ENCODE assay signal across 8 cellular contexts in genomic region chr22:20750461-20751184, GRCh38. TPM values are rescaled to one million over a fixed set of nuclear protein-coding genes. Genes with fewer than 3 reads are reported as not detected.
A peak's percentile ranks its signal among the peaks of the same experiment; 100 is the strongest.
DNase-seq lines count a peak whose midpoint lies in the region; ATAC-seq, FAIRE-seq and TF ChIP-seq lines count a peak whose summit lies in the region.

No MANE protein-coding gene starts in this region.

- intact Hi-C loops in dorsolateral prefrontal cortex (cut with DNase I) = no loop called here

- FAIRE-seq in urothelium cell line (lab: Jason Lieb, UNC) = no peak

- H3K9me3 ChIP-seq in SK-N-SH = no peaks in the 10 kb centered on the region

- H3K9me2 ChIP-seq in SK-N-SH = no peaks in the 10 kb centered on the region

- peaks cover 0 to 4% of the 10 kb centered on the region in 2 experiments; a peak in 1 of 4 replicates for H3K4me1 ChIP-seq in SK-N-SH (ENCODE audit: control insufficient read depth in 1 of 2, insufficient read depth in 2 of 2, low read depth in 1 of 2, low read length in 1 of 2)

- ATAC-seq in HG03342 (IDR thresholded peaks at IDR 0.05; ENCODE audit: unreplicated experiment) (peak; percentile 45), naive B cell (ENCODE audit: low read depth in 2 of 2) (no peak)

- H3K4me3 Mint-ChIP-seq in naive B cell (peak overlapping the region in 2 of 8 donors; percentile 62 to 88), glutamatergic neuron (ENCODE audit: unreplicated experiment) (no peak overlapping the region)

- no peak overlapping the region for H2AFZ ChIP-seq in SK-N-SH (ENCODE audit: low read depth)

- no peak overlapping the region for H3K4me3 ChIP-seq in SK-N-SH (ENCODE audit: low read depth in 2 of 2, low read length in 1 of 2)
- no peak overlapping the region for H3K4me3 ChIP-seq in dorsolateral prefrontal cortex

- no peak overlapping the region for H3K9ac ChIP-seq in SK-N-SH

- H3K27ac ChIP-seq in SK-N-SH (ENCODE audit: low read depth in 2 of 2, low read length in 1 of 2) (no peak overlapping the region), dorsolateral prefrontal cortex (peak overlapping the region in 57 of 59 donors; percentile 3 to 92 (median 76))

- POLR2A ChIA-PET in SK-N-SH (lab: Yijun Ruan, JAX) = no interaction called here

- no peak for TF ChIP-seq EP300 in SK-N-SH (IDR thresholded peaks at IDR 0.05; ENCODE audit: borderline replicate concordance in 1 of 2, low read depth in 1 of 2, low read length in 1 of 2)

- 68% methylated on average over 5 of the region's 9 CpGs for WGBS in SK-N-SH (ENCODE audit: low lambda C conversion rate)

- CTCF ChIA-PET in SK-N-SH (lab: Yijun Ruan, JAX) = interaction anchor here (4.7 kb wide), 1 partner anchor 9 kb away, joined by 29 read pairs; no protein-coding TSS in a partner anchor

- H3K36me3 Mint-ChIP-seq in naive B cell (peaks cover 4 to 8% of the 10 kb centered on the region in 2 donors), glutamatergic neuron (ENCODE audit: unreplicated experiment) (no peaks in the 10 kb centered on the region)

- H3K27me3 Mint-ChIP-seq in naive B cell (no peaks in the 10 kb centered on the region), glutamatergic neuron (ENCODE audit: unreplicated experiment) (peaks cover 4% of the 10 kb centered on the region)

- H3K9me3 Mint-ChIP-seq in naive B cell = no peaks in the 10 kb centered on the region
- H3K9me3 Mint-ChIP-seq in glutamatergic neuron (ENCODE audit: unreplicated experiment) = peaks cover 6% of the 10 kb centered on the region

- no peak overlapping the region for H3K4me2 ChIP-seq in SK-N-SH

- H3K4me1 Mint-ChIP-seq in naive B cell (peaks cover 31 to 51% (median 39%) of the 10 kb centered on the region in 3 donors), glutamatergic neuron (ENCODE audit: low read depth, unreplicated experiment) (no peaks in the 10 kb centered on the region)

- no peaks in the 10 kb centered on the region for H3F3A ChIP-seq in SK-N-SH (replicated peaks; ENCODE audit: insufficient read depth)

- no peaks in the 10 kb centered on the region for H3K27me3 ChIP-seq in SK-N-SH (ENCODE audit: insufficient read depth)
- no peaks in the 10 kb centered on the region for H3K27me3 ChIP-seq in dorsolateral prefrontal cortex

- H3K27ac Mint-ChIP-seq in naive B cell (peak overlapping the region in 5 of 6 donors; percentile 19 to 92 (median 43)), glutamatergic neuron (ENCODE audit: unreplicated experiment) (no peak overlapping the region)

- no peaks in the 10 kb centered on the region for H3K79me2 ChIP-seq in SK-N-SH (ENCODE audit: insufficient read depth)

- H3K36me3 ChIP-seq in SK-N-SH (replicated peaks in 1 of 2; ENCODE audit: control insufficient read depth in 1 of 2, insufficient read depth in 2 of 2, low read length in 1 of 2) = peaks cover 3 to 35% of the 10 kb centered on the region in 2 experiments

- no peak for TF ChIP-seq CTCF in SK-N-SH (IDR thresholded peaks at IDR 0.05)
- no peak for TF ChIP-seq CTCF in dorsolateral prefrontal cortex (IDR thresholded peaks at IDR 0.05 in 54 of 56, conservative IDR thresholded peaks at IDR 0.05 in 2 of 56; ENCODE audit: low read depth in 1 of 56, partially characterized antibody in 56 of 56)
- no peak for TF ChIP-seq CTCF in glutamatergic neuron (IDR thresholded peaks at IDR 0.05; ENCODE audit: partially characterized antibody, unreplicated experiment)

- no peaks in the 10 kb centered on the region; the same call in 1 of the 2 replicates for H4K20me1 ChIP-seq in SK-N-SH (ENCODE audit: insufficient read depth)

- DNase-seq in DMS79 (lab: John Stamatoyannopoulos, UW) (peak; percentile 61), SK-N-SH (no peak), dorsolateral prefrontal cortex (peak; percentile 47 to 91 (median 70)), naive B cell (no peak), urothelium cell line (ENCODE audit: low spot score) (peak; percentile 87), NCI-H526 treated with DMSO at 0.1 percent for 48 hours (lab: John Stamatoyannopoulos, UW) (no peak), glutamatergic neuron (no peak)

- TF ChIP-seq RAD21 in SK-N-SH (IDR thresholded peaks at IDR 0.05; ENCODE audit: low read length) = no peak

TF ChIP-seq in SK-N-SH, 30 proteins besides CTCF, POLR2A, EP300 and RAD21:
- peak; percentile 30; the same call in 1 of the 2 replicates for TF ChIP-seq JUND (IDR thresholded peaks at IDR 0.05)
- TF ChIP-seq, protein P1, sequence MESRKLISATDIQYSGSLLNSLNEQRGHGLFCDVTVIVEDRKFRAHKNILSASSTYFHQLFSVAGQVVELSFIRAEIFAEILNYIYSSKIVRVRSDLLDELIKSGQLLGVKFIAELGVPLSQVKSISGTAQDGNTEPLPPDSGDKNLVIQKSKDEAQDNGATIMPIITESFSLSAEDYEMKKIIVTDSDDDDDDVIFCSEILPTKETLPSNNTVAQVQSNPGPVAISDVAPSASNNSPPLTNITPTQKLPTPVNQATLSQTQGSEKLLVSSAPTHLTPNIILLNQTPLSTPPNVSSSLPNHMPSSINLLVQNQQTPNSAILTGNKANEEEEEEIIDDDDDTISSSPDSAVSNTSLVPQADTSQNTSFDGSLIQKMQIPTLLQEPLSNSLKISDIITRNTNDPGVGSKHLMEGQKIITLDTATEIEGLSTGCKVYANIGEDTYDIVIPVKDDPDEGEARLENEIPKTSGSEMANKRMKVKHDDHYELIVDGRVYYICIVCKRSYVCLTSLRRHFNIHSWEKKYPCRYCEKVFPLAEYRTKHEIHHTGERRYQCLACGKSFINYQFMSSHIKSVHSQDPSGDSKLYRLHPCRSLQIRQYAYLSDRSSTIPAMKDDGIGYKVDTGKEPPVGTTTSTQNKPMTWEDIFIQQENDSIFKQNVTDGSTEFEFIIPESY (IDR thresholded peaks at IDR 0.05; ENCODE audit: borderline replicate concordance, low read depth) = no peak
- no peak for TF ChIP-seq EZH2phosphoT487 (IDR thresholded peaks at IDR 0.05; ENCODE audit: borderline replicate concordance, low read depth)
- peak; percentile 60 for TF ChIP-seq FOSL2 (IDR thresholded peaks at IDR 0.05; ENCODE audit: borderline replicate concordance, low read depth)
- peak; percentile 82 for TF ChIP-seq NFIC (IDR thresholded peaks at IDR 0.05; ENCODE audit: borderline replicate concordance)
- TF ChIP-seq, protein P2, sequence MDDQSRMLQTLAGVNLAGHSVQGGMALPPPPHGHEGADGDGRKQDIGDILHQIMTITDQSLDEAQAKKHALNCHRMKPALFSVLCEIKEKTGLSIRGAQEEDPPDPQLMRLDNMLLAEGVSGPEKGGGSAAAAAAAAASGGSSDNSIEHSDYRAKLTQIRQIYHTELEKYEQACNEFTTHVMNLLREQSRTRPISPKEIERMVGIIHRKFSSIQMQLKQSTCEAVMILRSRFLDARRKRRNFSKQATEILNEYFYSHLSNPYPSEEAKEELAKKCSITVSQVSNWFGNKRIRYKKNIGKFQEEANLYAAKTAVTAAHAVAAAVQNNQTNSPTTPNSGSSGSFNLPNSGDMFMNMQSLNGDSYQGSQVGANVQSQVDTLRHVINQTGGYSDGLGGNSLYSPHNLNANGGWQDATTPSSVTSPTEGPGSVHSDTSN (IDR thresholded peaks at IDR 0.05) = peak; percentile 44; the same call in 1 of the 2 replicates
- TF ChIP-seq TCF12 (IDR thresholded peaks at IDR 0.05) = peak; percentile 23; the same call in 1 of the 2 replicates
- no peak for TF ChIP-seq NRF1 (IDR thresholded peaks at IDR 0.05; ENCODE audit: low read depth, low read length)

RNA-seq across cellular contexts. Expression of gene SERPIND1, which starts 23.3 kb away (rescaled TPM):
- polyA plus RNA-seq in SK-N-SH (2012; rRNA removed) (0.05 TPM in 1 of 2 replicates, not detected in the other), naive B cell (ENCODE audit: low read depth in 6 of 6) (under 1 TPM in 4 of 6 donors, not detected in 2; 0.13 to 0.27 (median 0.24) TPM)
- not detected in 2 replicates for polyA plus RNA-seq in SK-N-SH (2012; cell fraction: cytosol; rRNA removed)
- not detected in 2 replicates for polyA plus RNA-seq in SK-N-SH (2012; cell fraction: nucleus; rRNA removed)
- total RNA-seq in dorsolateral prefrontal cortex (1 to 10 TPM in 26 of 120 experiments, under 1 TPM in 70, not detected in 24; 0.11 to 4.7 (median 0.61) TPM), glutamatergic neuron (ENCODE audit: unreplicated experiment) (not detected)

Comparison
In these comparisons a context has a peak if more than half of its experiments do, and no peak if none do; other contexts are left out.
1. DNase-seq: peak in DMS79 (single experiment), dorsolateral prefrontal cortex (10 of 10) and urothelium cell line (single experiment); none in SK-N-SH (single experiment), naive B cell (single experiment), NCI-H526 treated with DMSO at 0.1 percent for 48 hours (single experiment) and glutamatergic neuron (single experiment).
2. H3K27ac ChIP-seq: peak in dorsolateral prefrontal cortex (57 of 59); none in SK-N-SH (0 of 2).